In genomic region chr17:48057626-48058025, GRCh38 we compare ENCODE assay signal across 25 cellular contexts. TPM values are rescaled to one million over a fixed set of nuclear protein-coding genes. Genes with fewer than 3 reads are reported as not detected.
DNase-seq lines count a peak whose midpoint lies in the region; ATAC-seq and TF ChIP-seq lines count a peak whose summit lies in the region.
"Had no signal": no experiment of that assay in that cellular context is flagged by ENCODE, and none has a peak within 500 bp of the region (broad histone marks: within the 10 kb centered on the region; RNA-seq: fewer than 3 reads in every experiment).

No MANE protein-coding gene starts in this region.

- no peak for ATAC-seq in HG03460 (IDR thresholded peaks at IDR 0.05; ENCODE audit: unreplicated experiment)
- ATAC-seq: GM12878, left ventricle myocardium superior, mucosa of descending colon had no signal

- peak overlapping the region; percentile 97 for H3K27ac Mint-ChIP-seq in Caco-2 (ENCODE audit: unreplicated experiment)
- peak overlapping the region; percentile 1 for H3K27ac Mint-ChIP-seq in activated T-helper 1 cell treated with anti-CD3 and anti-CD28 coated beads, Interleukin-12 subunit alpha, Interleukin-12 subunit beta, Interleukin-2, Interleukin-4 antibody, amounts not matched to agents 30 ng/mL and 10 ng/mL and 1 ng/mL, durations not matched to agents 14 hours and 24 hours and 36 hours
- H3K27ac Mint-ChIP-seq in neural crest cell (ENCODE audit: unreplicated experiment), result no peak overlapping the region

- no peak overlapping the region for H3K4me3 Mint-ChIP-seq in Caco-2 (ENCODE audit: unreplicated experiment)
- H3K4me3 Mint-ChIP-seq in activated T-helper 1 cell treated with anti-CD3 and anti-CD28 coated beads, Interleukin-12 subunit alpha, Interleukin-12 subunit beta, Interleukin-2, Interleukin-4 antibody, amounts not matched to agents 30 ng/mL and 10 ng/mL and 1 ng/mL, durations not matched to agents 14 hours and 24 hours and 36 hours, result no peak overlapping the region
- peak overlapping the region; percentile 41 for H3K4me3 Mint-ChIP-seq in neural crest cell
- H3K4me3 Mint-ChIP-seq: dendritic cell treated with granulocyte-macrophage colony-stimulating factor and Interleukin-4, amounts not matched to agents 40 ng/mL and 50 ng/mL, for 4 days; nephron progenitor cell had no signal

- H3K4me1 ChIP-seq in A673 (ENCODE audit: insufficient read depth, low read length, poor library complexity, severe bottlenecking) (peaks cover 38% of the 10 kb centered on the region), Caco-2 (peaks cover 23% of the 10 kb centered on the region)

- H3K36me3 Mint-ChIP-seq in Caco-2 (ENCODE audit: insufficient read depth, unreplicated experiment) (peaks cover 87% of the 10 kb centered on the region), neural crest cell (ENCODE audit: low read depth) (peaks cover 18% of the 10 kb centered on the region)
- H3K36me3 Mint-ChIP-seq in activated T-helper 1 cell treated with anti-CD3 and anti-CD28 coated beads, Interleukin-12 subunit alpha, Interleukin-12 subunit beta, Interleukin-2, Interleukin-4 antibody, amounts not matched to agents 30 ng/mL and 10 ng/mL and 1 ng/mL, durations not matched to agents 14 hours and 24 hours and 36 hours (ENCODE audit: low read depth), result peaks cover 59% of the 10 kb centered on the region

- H3K9me3 ChIP-seq in A673 (ENCODE audit: low read depth, low read length, poor library complexity, severe bottlenecking) (no peaks in the 10 kb centered on the region), Caco-2 (no peaks in the 10 kb centered on the region)
- H3K9me3 ChIP-seq: adrenal gland, heart left ventricle, MG63, mucosa of descending colon, tibial artery had no signal

- H3K27me3 Mint-ChIP-seq in Caco-2 (ENCODE audit: insufficient read depth, unreplicated experiment) (no peaks in the 10 kb centered on the region), neural crest cell (ENCODE audit: low read depth) (no peaks in the 10 kb centered on the region)
- H3K27me3 Mint-ChIP-seq in activated T-helper 1 cell treated with anti-CD3 and anti-CD28 coated beads, Interleukin-12 subunit alpha, Interleukin-12 subunit beta, Interleukin-2, Interleukin-4 antibody, amounts not matched to agents 30 ng/mL and 10 ng/mL and 1 ng/mL, durations not matched to agents 14 hours and 24 hours and 36 hours (ENCODE audit: insufficient read depth), result no peaks in the 10 kb centered on the region
- H3K27me3 Mint-ChIP-seq: dendritic cell treated with granulocyte-macrophage colony-stimulating factor and Interleukin-4, amounts not matched to agents 40 ng/mL and 50 ng/mL, for 4 days had no signal

- intact Hi-C loops in A673 (cut with micrococcal nuclease; ENCODE audit: unreplicated experiment) (no loop called here), Caco-2 (cut with micrococcal nuclease; ENCODE audit: unreplicated experiment) (no loop called here)
- intact Hi-C loops in activated T-helper 1 cell treated with anti-CD3 and anti-CD28 coated beads, Interleukin-12 subunit alpha, Interleukin-12 subunit beta, Interleukin-2, Interleukin-4 antibody, amounts not matched to agents 30 ng/mL and 10 ng/mL and 1 ng/mL, durations not matched to agents 14 hours and 24 hours and 36 hours (cut with micrococcal nuclease), result no loop called here

- no peak overlapping the region for H3K4me3 ChIP-seq in A673 (ENCODE audit: low read depth, low read length, poor library complexity, severe bottlenecking)
- no peak overlapping the region for H3K4me3 ChIP-seq in Caco-2 (ENCODE audit: low read depth, low read length)
- H3K4me3 ChIP-seq: adrenal gland, GM12878, heart left ventricle, MG63, mucosa of descending colon, tibial artery had no signal

- H3K4me1 Mint-ChIP-seq in Caco-2 (ENCODE audit: low read depth, unreplicated experiment) (peaks cover 39% of the 10 kb centered on the region), neural crest cell (peaks cover 36% of the 10 kb centered on the region)
- peaks cover 46% of the 10 kb centered on the region for H3K4me1 Mint-ChIP-seq in activated T-helper 1 cell treated with anti-CD3 and anti-CD28 coated beads, Interleukin-12 subunit alpha, Interleukin-12 subunit beta, Interleukin-2, Interleukin-4 antibody, amounts not matched to agents 30 ng/mL and 10 ng/mL and 1 ng/mL, durations not matched to agents 14 hours and 24 hours and 36 hours (ENCODE audit: low read depth)

- H3K27me3 ChIP-seq in A673 (replicated peaks; ENCODE audit: insufficient read depth, low read depth, low read length, poor library complexity), result no peaks in the 10 kb centered on the region
- no peaks in the 10 kb centered on the region for H3K27me3 ChIP-seq in Caco-2 (replicated peaks; ENCODE audit: control insufficient read depth, insufficient read depth, low read length)
- H3K27me3 ChIP-seq: adrenal gland, heart left ventricle, MG63, tibial artery had no signal

- TF ChIP-seq CTCF in A673 (conservative IDR thresholded peaks at IDR 0.05; ENCODE audit: low read depth, low read length), result no peak
- no peak for TF ChIP-seq CTCF in Caco-2 (IDR thresholded peaks at IDR 0.05; ENCODE audit: insufficient read depth in 1 of 2, low read depth in 1 of 2, low read length in 1 of 2, severe bottlenecking in 1 of 2, unreplicated experiment in 1 of 2)
- no peak for TF ChIP-seq CTCF in neural crest cell (conservative IDR thresholded peaks at IDR 0.05)

- no peaks in the 10 kb centered on the region for H3K9me3 Mint-ChIP-seq in Caco-2 (ENCODE audit: unreplicated experiment)
- no peaks in the 10 kb centered on the region for H3K9me3 Mint-ChIP-seq in activated T-helper 1 cell treated with anti-CD3 and anti-CD28 coated beads, Interleukin-12 subunit alpha, Interleukin-12 subunit beta, Interleukin-2, Interleukin-4 antibody, amounts not matched to agents 30 ng/mL and 10 ng/mL and 1 ng/mL, durations not matched to agents 14 hours and 24 hours and 36 hours
- no peaks in the 10 kb centered on the region for H3K9me3 Mint-ChIP-seq in neural crest cell
- H3K9me3 Mint-ChIP-seq: dendritic cell treated with granulocyte-macrophage colony-stimulating factor and Interleukin-4, amounts not matched to agents 40 ng/mL and 50 ng/mL, for 4 days; nephron progenitor cell had no signal

- H3K36me3 ChIP-seq in A673 (ENCODE audit: insufficient read depth, low read length, poor library complexity, severe bottlenecking) (peaks cover 67% of the 10 kb centered on the region), Caco-2 (ENCODE audit: control insufficient read depth, insufficient read depth, low read length) (peaks cover 29% of the 10 kb centered on the region)

- CTCF ChIA-PET in A673 (lab: Charles Lee), result no interaction called here
- CTCF ChIA-PET in Caco-2 (lab: Charles Lee), result interaction anchor here (0.5 to 2.3 kb wide), 8 partner anchors 9 to 87 kb away, joined by 3 to 17 read pairs (median 4); partner anchors contain the start of genes CDK5RAP3, NFE2L1 and SNX11

- no peak for DNase-seq in A673 (ENCODE audit: low spot score)
- no peak for DNase-seq in Caco-2
- DNase-seq in activated T-helper 1 cell treated with anti-CD3 and anti-CD28 coated beads, Interleukin-12 subunit alpha, Interleukin-12 subunit beta, Interleukin-2, Interleukin-4 antibody, amounts not matched to agents 30 ng/mL and 10 ng/mL and 1 ng/mL, durations not matched to agents 14 hours and 24 hours and 36 hours (ENCODE audit: low spot score), result no peak
- no peak for DNase-seq in neural crest cell (ENCODE audit: low read depth, low spot score)
- no peak for DNase-seq in middle frontal gyrus (ENCODE audit: extremely low spot score, low spot score)
- no peak for DNase-seq in amniotic stem cell (lab: John Stamatoyannopoulos, UW)
- DNase-seq: activated T-cell treated with anti-CD3 and anti-CD28 coated beads, Interleukin-2, amount 50 U/mL, for 48 hours; AML-193; DND-41; HCEC 1CT; heart left ventricle; left ventricle myocardium superior; MG63; mucosa of descending colon; NCI-H1417; NCI-H446; nephron progenitor cell; SHP77 treated with DMSO at 0.1 percent for 48 hours; stimulated activated CD4-positive, alpha-beta T cell treated with anti-CD3 and anti-CD28 coated beads, Interleukin-2, amount 100 ng/mL, for 24 hours; stimulated activated naive CD4-positive, alpha-beta T cell; tibial artery had no signal

- POLR2A ChIA-PET in A673 (lab: Charles Lee; ENCODE audit: low non-redundant PET) (interaction anchor here (0.6 kb wide), 1 partner anchor 31 kb away, joined by 4 read pairs; no protein-coding TSS in a partner anchor), Caco-2 (lab: Charles Lee) (interaction anchor here (0.5 to 4.2 kb wide), 2 partner anchors 9 to 85 kb away, joined by 4 to 27 read pairs; partner anchors contain the start of gene NFE2L1)

- H3K27ac ChIP-seq in A673 (ENCODE audit: low read depth, low read length, poor library complexity, severe bottlenecking), result peak overlapping the region; percentile 98
- H3K27ac ChIP-seq: tibial artery had no signal

- no TSS peak for BruUV-seq in A673 (replicated peaks; lab: Mats Ljungman, UMichigan)
- no TSS peak for BruUV-seq in Caco-2 (replicated peaks; lab: Mats Ljungman, UMichigan)

RNA-seq across cellular contexts. Expression of gene NFE2L1, which starts 9.5 kb away (rescaled TPM):
- total RNA-seq in A673 (2021) (149 and 168 TPM in 2 replicates), Caco-2 (2022) (322 and 356 TPM in 2 replicates), neural crest cell (121 and 131 TPM in 2 replicates)
- 86.6 and 92.0 TPM in 2 replicates for total RNA-seq in activated T-helper 1 cell treated with anti-CD3 and anti-CD28 coated beads, Interleukin-12 subunit alpha, Interleukin-12 subunit beta, Interleukin-2, Interleukin-4 antibody, amounts not matched to agents 30 ng/mL and 10 ng/mL and 1 ng/mL, durations not matched to agents 14 hours and 24 hours and 36 hours

RNA-seq across cellular contexts. Expression of gene COPZ2, which starts 20.0 kb away (rescaled TPM):
- total RNA-seq in A673 (2021) (2.3 TPM in 1 of 2 replicates, not detected in the other), Caco-2 (2022) (2.0 and 6.7 TPM in 2 replicates), neural crest cell (4.0 and 4.1 TPM in 2 replicates)
- total RNA-seq in activated T-helper 1 cell treated with anti-CD3 and anti-CD28 coated beads, Interleukin-12 subunit alpha, Interleukin-12 subunit beta, Interleukin-2, Interleukin-4 antibody, amounts not matched to agents 30 ng/mL and 10 ng/mL and 1 ng/mL, durations not matched to agents 14 hours and 24 hours and 36 hours, result 3.4 and 5.8 TPM in 2 replicates

RNA-seq across cellular contexts. Expression of gene CBX1, which starts 43.7 kb away (rescaled TPM):
- total RNA-seq in A673 (2021) (121 and 139 TPM in 2 replicates), Caco-2 (2022) (213 and 214 TPM in 2 replicates), neural crest cell (210 and 216 TPM in 2 replicates)
- 61.1 and 62.4 TPM in 2 replicates for total RNA-seq in activated T-helper 1 cell treated with anti-CD3 and anti-CD28 coated beads, Interleukin-12 subunit alpha, Interleukin-12 subunit beta, Interleukin-2, Interleukin-4 antibody, amounts not matched to agents 30 ng/mL and 10 ng/mL and 1 ng/mL, durations not matched to agents 14 hours and 24 hours and 36 hours

RNA-seq across cellular contexts. Expression of gene SNX11, which starts 49.9 kb away (rescaled TPM):
- total RNA-seq in A673 (2021) (25.1 and 27.6 TPM in 2 replicates), Caco-2 (2022) (36.7 and 40.7 TPM in 2 replicates), neural crest cell (22.6 and 25.8 TPM in 2 replicates)
- total RNA-seq in activated T-helper 1 cell treated with anti-CD3 and anti-CD28 coated beads, Interleukin-12 subunit alpha, Interleukin-12 subunit beta, Interleukin-2, Interleukin-4 antibody, amounts not matched to agents 30 ng/mL and 10 ng/mL and 1 ng/mL, durations not matched to agents 14 hours and 24 hours and 36 hours, result 31.1 and 37.1 TPM in 2 replicates
